Comparison of ENCODE assay signal across 10 cellular contexts in genomic region chr11:92225563-92226308, GRCh38. TPM values are rescaled to one million over a fixed set of nuclear protein-coding genes. Genes with fewer than 3 reads are reported as not detected.
DNase-seq lines count a peak whose midpoint lies in the region; ATAC-seq and TF ChIP-seq lines count a peak whose summit lies in the region.
"Had no signal": no experiment of that assay in that cellular context is flagged by ENCODE, and none has a peak within 500 bp of the region (broad histone marks: within the 10 kb centered on the region; RNA-seq: fewer than 3 reads in every experiment).

No MANE protein-coding gene starts in this region.

- peak overlapping the region; percentile 29 to 52 (median 48) for H3K4me3 ChIP-seq in sigmoid colon

- no peak for TF ChIP-seq POLR2A in sigmoid colon (IDR thresholded peaks at IDR 0.05)

- peak overlapping the region in 2 of 4 donors; percentile 61 to 79 for H3K27ac ChIP-seq in sigmoid colon

- no peak for TF ChIP-seq EP300 in sigmoid colon (IDR thresholded peaks at IDR 0.05)

- peaks cover 10 to 99% (median 35%) of the 10 kb centered on the region in 3 donors for H3K27me3 ChIP-seq in sigmoid colon

- H3K27me3 Mint-ChIP-seq in activated CD8-positive, alpha-beta T cell treated with anti-CD3 and anti-CD28 coated beads, Interleukin-2, amount 10 ng/mL, durations not matched to agents 7 days and 5 days (ENCODE audit: low read depth), result peaks cover 49% of the 10 kb centered on the region

- POLR2A ChIA-PET in activated CD8-positive, alpha-beta T cell treated with anti-CD3 and anti-CD28 coated beads, Interleukin-2, amount 10 ng/mL, durations not matched to agents 7 days and 5 days (lab: Charles Lee), result no interaction called here

- TF ChIP-seq CTCF in GM13977 (IDR thresholded peaks at IDR 0.05; ENCODE audit: extremely low read depth, insufficient read depth, missing control alignments) (no peak), sigmoid colon (IDR thresholded peaks at IDR 0.05) (no peak)

- no peak overlapping the region for H3K4me3 Mint-ChIP-seq in activated CD8-positive, alpha-beta T cell treated with anti-CD3 and anti-CD28 coated beads, Interleukin-2, amount 10 ng/mL, durations not matched to agents 7 days and 5 days

- H3K4me1 Mint-ChIP-seq in activated CD8-positive, alpha-beta T cell treated with anti-CD3 and anti-CD28 coated beads, Interleukin-2, amount 10 ng/mL, durations not matched to agents 7 days and 5 days (ENCODE audit: low read depth), result no peaks in the 10 kb centered on the region

- CTCF ChIA-PET in activated CD8-positive, alpha-beta T cell treated with anti-CD3 and anti-CD28 coated beads, Interleukin-2, amount 10 ng/mL, durations not matched to agents 7 days and 5 days (lab: Charles Lee), result no interaction called here

- no peaks in the 10 kb centered on the region for H3K9me3 Mint-ChIP-seq in activated CD8-positive, alpha-beta T cell treated with anti-CD3 and anti-CD28 coated beads, Interleukin-2, amount 10 ng/mL, durations not matched to agents 7 days and 5 days (ENCODE audit: insufficient read depth)

- ATAC-seq in GM21576 (IDR thresholded peaks at IDR 0.05; ENCODE audit: unreplicated experiment), result no peak
- no peak for ATAC-seq in activated CD8-positive, alpha-beta T cell treated with anti-CD3 and anti-CD28 coated beads, Interleukin-2, amount 10 ng/mL, durations not matched to agents 7 days and 5 days
- ATAC-seq: HCT116 had no signal

- no peaks in the 10 kb centered on the region for H3K36me3 Mint-ChIP-seq in activated CD8-positive, alpha-beta T cell treated with anti-CD3 and anti-CD28 coated beads, Interleukin-2, amount 10 ng/mL, durations not matched to agents 7 days and 5 days (ENCODE audit: low read depth)

- intact Hi-C loops in sigmoid colon (cut with DNase I), result loop anchor here (10.0 kb wide), 1 partner anchor 659 kb away; no protein-coding TSS in a partner anchor

- in situ Hi-C loops in GM13977 (cut with MboI; ENCODE audit: low pct_unique_long_range_greater_than_20kb, low sequenced_read_pairs, unreplicated experiment), result no loop called here

- DNase-seq in GM13977 (ENCODE audit: low spot score), result peak; percentile 25
- peak; percentile 7 for DNase-seq in SHP77 treated with DMSO at 0.1 percent for 48 hours (lab: John Stamatoyannopoulos, UW)
- DNase-seq in hepatic stellate cell (ENCODE audit: low spot score), result peak; percentile 34
- peak; percentile 64 for DNase-seq in sigmoid colon
- DNase-seq in activated CD4-positive, alpha-beta T cell treated with anti-CD3 and anti-CD28 coated beads for 48 hours, result no peak
- no peak for DNase-seq in activated CD8-positive, alpha-beta T cell treated with anti-CD3 and anti-CD28 coated beads, Interleukin-2, amount 10 ng/mL, durations not matched to agents 7 days and 5 days
- DNase-seq in dedifferentiated amniotic fluid mesenchymal stem cell (ENCODE audit: extremely low spot score), result no peak
- DNase-seq: naive B cell had no signal

- peaks cover 0 to 39% (median 37%) of the 10 kb centered on the region in 4 donors for H3K4me1 ChIP-seq in sigmoid colon

- no peaks in the 10 kb centered on the region for H3K36me3 ChIP-seq in sigmoid colon

- no peak overlapping the region for H3K27ac Mint-ChIP-seq in activated CD8-positive, alpha-beta T cell treated with anti-CD3 and anti-CD28 coated beads, Interleukin-2, amount 10 ng/mL, durations not matched to agents 7 days and 5 days
- H3K27ac Mint-ChIP-seq: naive B cell had no signal

- WGBS in sigmoid colon, 2 donors, result 3 to 10% methylated on average over 53 of the region's 53 CpGs

- H3K9me3 ChIP-seq in sigmoid colon, result no peaks in the 10 kb centered on the region

RNA-seq across cellular contexts. Expression of gene FAT3, which starts 1.1 kb away (rescaled TPM):
- 1 to 10 TPM; 1.2 to 2.9 (median 2.0) TPM for total RNA-seq in sigmoid colon
- under 1 TPM in 1 of 3 donors, not detected in 2; 0.23 TPM for polyA plus RNA-seq in sigmoid colon
- not detected for total RNA-seq in activated CD8-positive, alpha-beta T cell treated with anti-CD3 and anti-CD28 coated beads, Interleukin-2, amount 10 ng/mL, durations not matched to agents 7 days and 5 days

Comparison
In these comparisons a context has a peak if more than half of its experiments do, and no peak if none do; other contexts are left out.
1. DNase-seq: peak in GM13977 (single experiment), SHP77 treated with DMSO at 0.1 percent for 48 hours (single experiment), hepatic stellate cell (single experiment) and sigmoid colon (single experiment); none in activated CD4-positive, alpha-beta T cell treated with anti-CD3 and anti-CD28 coated beads for 48 hours (single experiment), activated CD8-positive, alpha-beta T cell treated with anti-CD3 and anti-CD28 coated beads, Interleukin-2, amount 10 ng/mL, durations not matched to agents 7 days and 5 days (single experiment) and dedifferentiated amniotic fluid mesenchymal stem cell (single experiment).